In the genomic region with DNA sequence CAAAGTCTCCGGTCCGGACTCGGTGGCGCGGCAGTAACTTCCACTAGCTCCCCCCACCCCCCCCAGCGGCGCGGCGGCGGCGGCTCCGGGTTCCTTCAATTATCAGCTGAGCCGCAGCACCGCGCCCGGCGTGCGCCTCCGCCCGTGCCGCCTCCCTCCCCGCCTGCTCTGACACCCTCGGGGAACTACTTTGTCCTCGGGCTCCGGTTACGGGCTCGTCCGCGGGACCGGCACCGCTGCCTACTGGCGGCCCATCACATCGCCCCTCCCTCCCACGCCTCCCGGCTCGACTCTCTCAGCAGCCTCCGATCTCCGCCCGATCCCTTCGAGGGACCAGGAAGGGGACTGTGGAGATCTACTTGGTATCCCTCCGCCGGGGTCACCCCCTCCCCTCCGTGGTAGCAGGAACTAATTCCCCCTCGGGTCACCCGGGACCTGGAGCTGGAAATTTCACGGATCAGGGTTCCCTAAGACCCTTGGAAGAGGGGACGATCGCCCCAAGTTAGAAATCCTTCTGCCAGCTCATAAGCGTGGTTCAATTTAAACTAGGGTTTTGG, we compare ENCODE assay signal across 8 cellular contexts. TPM values are rescaled to one million over a fixed set of nuclear protein-coding genes. Genes with fewer than 3 reads are reported as not detected.
DNase-seq lines count a peak whose midpoint lies in the region; ATAC-seq lines count a peak whose summit lies in the region.

A gene (minus strand): TSS at position 118 of the 557 bp plus-strand sequence. CDS start 41,930 bp downstream, outside the sequence.

- peak within 1 kb of the TSS; percentile 100 for H3K4me3 Mint-ChIP-seq in activated CD4-positive, alpha-beta T cell treated with anti-CD3 and anti-CD28 coated beads for 36 hours

- ATAC-seq in GM19043 (IDR thresholded peaks at IDR 0.05; ENCODE audit: low read depth, unreplicated experiment) = peak; percentile 57
- peak; percentile 65 for ATAC-seq in HG03378 (IDR thresholded peaks at IDR 0.05; ENCODE audit: unreplicated experiment)
- ATAC-seq in activated CD4-positive, alpha-beta T cell treated with anti-CD3 and anti-CD28 coated beads for 36 hours = peak; percentile 82

- CTCF ChIA-PET in activated CD4-positive, alpha-beta T cell treated with anti-CD3 and anti-CD28 coated beads for 36 hours (lab: Charles Lee) = interaction anchor here (0.6 to 1.7 kb wide), 4 partner anchors 11 to 1163 kb away, joined by 4 to 14 read pairs (median 5); no protein-coding TSS in a partner anchor

- peaks cover 28% of the 10 kb centered on the region for H3K36me3 Mint-ChIP-seq in activated CD4-positive, alpha-beta T cell treated with anti-CD3 and anti-CD28 coated beads for 36 hours (ENCODE audit: low read depth)

- H3K27me3 Mint-ChIP-seq in activated CD4-positive, alpha-beta T cell treated with anti-CD3 and anti-CD28 coated beads for 36 hours = no peaks in the 10 kb centered on the region

- H3K27ac Mint-ChIP-seq in activated CD4-positive, alpha-beta T cell treated with anti-CD3 and anti-CD28 coated beads for 36 hours = peak within 1 kb of the TSS; percentile 99

- H3K4me1 Mint-ChIP-seq in activated CD4-positive, alpha-beta T cell treated with anti-CD3 and anti-CD28 coated beads for 36 hours = peaks cover 35% of the 10 kb centered on the region

- no peaks in the 10 kb centered on the region for H3K9me3 Mint-ChIP-seq in activated CD4-positive, alpha-beta T cell treated with anti-CD3 and anti-CD28 coated beads for 36 hours (ENCODE audit: low read depth)

- intact Hi-C loops in activated CD4-positive, alpha-beta T cell treated with anti-CD3 and anti-CD28 coated beads for 36 hours (cut with DNase I, micrococcal nuclease) = loop anchor here (1.0 to 5.0 kb wide), 9 partner anchors 12 to 1543 kb away; a partner anchor contains a TSS

- peak within 1 kb of the TSS; percentile 95 for H3K27ac ChIP-seq in cingulate gyrus (ENCODE audit: low read depth, low read length)

- POLR2A ChIA-PET in activated CD4-positive, alpha-beta T cell treated with anti-CD3 and anti-CD28 coated beads for 36 hours (lab: Charles Lee) = interaction anchor here (0.6 to 1.3 kb wide), 2 partner anchors 11 to 792 kb away, joined by 3 to 4 read pairs; no protein-coding TSS in a partner anchor

- peak; percentile 94 for DNase-seq in AG20443 (ENCODE audit: low spot score)
- DNase-seq in NCI-H510A treated with DMSO at 0.1 percent for 48 hours (lab: John Stamatoyannopoulos, UW) = peak; percentile 99
- DNase-seq in activated CD4-positive, alpha-beta T cell treated with anti-CD3 and anti-CD28 coated beads for 36 hours = peak; percentile 93
- DNase-seq in kidney tubule cell (ENCODE audit: low spot score) = peak; percentile 97
- peak; percentile 67 to 83 (median 79) for DNase-seq in stimulated activated CD4-positive, alpha-beta T cell treated with anti-CD3 and anti-CD28 coated beads, Interleukin-1b, Interleukin-23, amount 100 ng/mL, for 24 hours (ENCODE audit: low read depth in 4 of 4, low spot score in 1 of 4)

RNA-seq across cellular contexts. Expression of the gene that starts here (rescaled TPM):
- total RNA-seq in activated CD4-positive, alpha-beta T cell treated with anti-CD3 and anti-CD28 coated beads for 36 hours = 100 to 1,000 TPM; 231 to 382 TPM

Comparison
In these comparisons a context has a peak if more than half of its experiments do, and no peak if none do; other contexts are left out.
1. Peak in every context shown above with its lines: DNase-seq, ATAC-seq and H3K27ac ChIP-seq.